ENCODE assay signal across 1 cellular context in the genomic region with DNA sequence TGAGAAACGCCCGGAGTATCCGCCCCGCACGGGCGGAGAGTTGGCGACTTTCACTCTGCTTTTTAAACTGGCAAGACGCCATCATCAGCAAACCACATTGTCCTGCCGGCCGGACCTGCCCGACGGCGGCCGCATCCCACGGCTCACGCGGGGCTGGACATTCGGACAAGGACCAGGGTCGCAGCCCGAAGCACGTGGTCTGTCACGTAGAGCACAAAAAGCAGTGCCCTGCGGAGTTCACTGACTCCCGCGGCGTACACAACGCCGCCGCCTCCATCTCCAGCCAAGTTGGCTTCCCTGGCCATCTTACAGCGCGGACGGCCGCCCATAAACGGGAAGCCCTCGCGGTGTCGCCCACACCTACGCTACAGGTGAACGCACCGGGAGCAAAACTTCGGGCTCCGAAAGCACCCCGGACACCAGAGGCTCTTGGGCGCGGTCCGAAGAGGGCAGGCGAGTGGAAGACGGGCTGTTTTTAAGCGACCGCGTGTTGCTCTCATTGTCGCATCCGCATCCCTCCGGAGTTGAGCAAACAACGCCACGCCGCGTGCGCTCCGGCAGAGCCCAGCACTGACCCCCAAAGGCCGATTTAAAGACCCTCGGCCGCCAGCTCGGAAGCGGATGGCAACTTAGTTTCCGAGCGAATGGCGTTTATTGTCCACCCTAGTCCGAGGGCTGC.
A peak's percentile ranks its signal among the peaks of the same experiment; 100 is the strongest.
TF ChIP-seq lines count a peak whose summit lies in the region.

No MANE protein-coding gene starts in this region.

TF ChIP-seq in K562, 482 proteins besides CTCF, POLR2A, EP300 and RAD21 (continued from another document and continues in another):
- TF ChIP-seq, protein P1, sequence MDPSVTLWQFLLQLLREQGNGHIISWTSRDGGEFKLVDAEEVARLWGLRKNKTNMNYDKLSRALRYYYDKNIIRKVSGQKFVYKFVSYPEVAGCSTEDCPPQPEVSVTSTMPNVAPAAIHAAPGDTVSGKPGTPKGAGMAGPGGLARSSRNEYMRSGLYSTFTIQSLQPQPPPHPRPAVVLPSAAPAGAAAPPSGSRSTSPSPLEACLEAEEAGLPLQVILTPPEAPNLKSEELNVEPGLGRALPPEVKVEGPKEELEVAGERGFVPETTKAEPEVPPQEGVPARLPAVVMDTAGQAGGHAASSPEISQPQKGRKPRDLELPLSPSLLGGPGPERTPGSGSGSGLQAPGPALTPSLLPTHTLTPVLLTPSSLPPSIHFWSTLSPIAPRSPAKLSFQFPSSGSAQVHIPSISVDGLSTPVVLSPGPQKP (CRISPR knock-in tag; IDR thresholded peaks at IDR 0.05), result no peak
- TF ChIP-seq JUND (IDR thresholded peaks at IDR 0.05; ENCODE audit: borderline replicate concordance, low read depth, low read length) (no peak), JUND (tag; IDR thresholded peaks at IDR 0.05; ENCODE audit: borderline replicate concordance, low read depth, low read length) (no peak), CHD1 (IDR thresholded peaks at IDR 0.05; ENCODE audit: low read length) (no peak), SMAD4 (CRISPR knock-in tag; conservative IDR thresholded peaks at IDR 0.05) (no peak), SMC3 (conservative IDR thresholded peaks at IDR 0.05; ENCODE audit: insufficient read depth, low read depth, low read length) (no peak), TBP (optimal IDR thresholded peaks at IDR 0.05; ENCODE audit: low read depth, low read length) (no peak), RBM14 (IDR thresholded peaks at IDR 0.05; ENCODE audit: borderline replicate concordance, insufficient read depth, low read depth, low read length) (peak; percentile 87; the same call in 1 of the 2 replicates), HLTF (IDR thresholded peaks at IDR 0.05) (no peak), KDM4B (IDR thresholded peaks at IDR 0.05; ENCODE audit: borderline replicate concordance in 2 of 2, low read depth in 1 of 2) (0 out of 4 replicates have a peak, but pooled peaks of 1 of the 2 experiments have one; percentile 21), ETV6 (IDR thresholded peaks at IDR 0.05; ENCODE audit: borderline replicate concordance in 1 of 2, low read depth in 2 of 2, low read length in 1 of 2) (no peak), ETV6 (CRISPR knock-in tag; IDR thresholded peaks at IDR 0.05; ENCODE audit: borderline replicate concordance) (no peak), BMI1 (IDR thresholded peaks at IDR 0.05; ENCODE audit: low read length) (no peak), ZNF551 (CRISPR knock-in tag; IDR thresholded peaks at IDR 0.05) (no peak), PTBP1 (IDR thresholded peaks at IDR 0.05; ENCODE audit: low read depth, low read length) (no peak), BDP1 (IDR thresholded peaks at IDR 0.05; ENCODE audit: insufficient read depth, insufficient read length) (no peak), SETDB1 (IDR thresholded peaks at IDR 0.05; ENCODE audit: low read length) (no peak), SLC30A9 (CRISPR knock-in tag; IDR thresholded peaks at IDR 0.05) (no peak), MYBL2 (IDR thresholded peaks at IDR 0.05; ENCODE audit: low read depth) (no peak), MYBL2 (CRISPR knock-in tag; IDR thresholded peaks at IDR 0.05; ENCODE audit: borderline replicate concordance) (no peak; the same call in 1 of the 2 replicates), CHD4 (IDR thresholded peaks at IDR 0.05; ENCODE audit: insufficient read depth, insufficient replicate concordance, low read depth, low read length, poor library complexity, severe bottlenecking) (no peak), POLR3G (IDR thresholded peaks at IDR 0.05; ENCODE audit: extremely low read depth, insufficient read length, insufficient replicate concordance) (no peak), SAFB (IDR thresholded peaks at IDR 0.05; ENCODE audit: borderline replicate concordance, low read depth, low read length) (peak; percentile 27; the same call in 1 of the 2 replicates), ZFPM2 (CRISPR knock-in tag; IDR thresholded peaks at IDR 0.05) (no peak), NR1H2 (CRISPR knock-in tag; IDR thresholded peaks at IDR 0.05) (no peak), PTRF (tag; IDR thresholded peaks at IDR 0.05) (no peak), ZNF408 (CRISPR knock-in tag; IDR thresholded peaks at IDR 0.05; ENCODE audit: low read depth) (no peak), C11orf30 (IDR thresholded peaks at IDR 0.05; ENCODE audit: low read depth) (no peak), NFIX (CRISPR knock-in tag; IDR thresholded peaks at IDR 0.05; ENCODE audit: low read depth) (no peak), U2AF1 (optimal IDR thresholded peaks at IDR 0.05; ENCODE audit: low read depth, low read length) (no peak), JUN (IDR thresholded peaks at IDR 0.05; ENCODE audit: borderline replicate concordance, low read depth, low read length) (no peak), JUN (CRISPR knock-in tag; IDR thresholded peaks at IDR 0.05; ENCODE audit: borderline replicate concordance) (peak; percentile 81)
- TF ChIP-seq, protein P2, sequence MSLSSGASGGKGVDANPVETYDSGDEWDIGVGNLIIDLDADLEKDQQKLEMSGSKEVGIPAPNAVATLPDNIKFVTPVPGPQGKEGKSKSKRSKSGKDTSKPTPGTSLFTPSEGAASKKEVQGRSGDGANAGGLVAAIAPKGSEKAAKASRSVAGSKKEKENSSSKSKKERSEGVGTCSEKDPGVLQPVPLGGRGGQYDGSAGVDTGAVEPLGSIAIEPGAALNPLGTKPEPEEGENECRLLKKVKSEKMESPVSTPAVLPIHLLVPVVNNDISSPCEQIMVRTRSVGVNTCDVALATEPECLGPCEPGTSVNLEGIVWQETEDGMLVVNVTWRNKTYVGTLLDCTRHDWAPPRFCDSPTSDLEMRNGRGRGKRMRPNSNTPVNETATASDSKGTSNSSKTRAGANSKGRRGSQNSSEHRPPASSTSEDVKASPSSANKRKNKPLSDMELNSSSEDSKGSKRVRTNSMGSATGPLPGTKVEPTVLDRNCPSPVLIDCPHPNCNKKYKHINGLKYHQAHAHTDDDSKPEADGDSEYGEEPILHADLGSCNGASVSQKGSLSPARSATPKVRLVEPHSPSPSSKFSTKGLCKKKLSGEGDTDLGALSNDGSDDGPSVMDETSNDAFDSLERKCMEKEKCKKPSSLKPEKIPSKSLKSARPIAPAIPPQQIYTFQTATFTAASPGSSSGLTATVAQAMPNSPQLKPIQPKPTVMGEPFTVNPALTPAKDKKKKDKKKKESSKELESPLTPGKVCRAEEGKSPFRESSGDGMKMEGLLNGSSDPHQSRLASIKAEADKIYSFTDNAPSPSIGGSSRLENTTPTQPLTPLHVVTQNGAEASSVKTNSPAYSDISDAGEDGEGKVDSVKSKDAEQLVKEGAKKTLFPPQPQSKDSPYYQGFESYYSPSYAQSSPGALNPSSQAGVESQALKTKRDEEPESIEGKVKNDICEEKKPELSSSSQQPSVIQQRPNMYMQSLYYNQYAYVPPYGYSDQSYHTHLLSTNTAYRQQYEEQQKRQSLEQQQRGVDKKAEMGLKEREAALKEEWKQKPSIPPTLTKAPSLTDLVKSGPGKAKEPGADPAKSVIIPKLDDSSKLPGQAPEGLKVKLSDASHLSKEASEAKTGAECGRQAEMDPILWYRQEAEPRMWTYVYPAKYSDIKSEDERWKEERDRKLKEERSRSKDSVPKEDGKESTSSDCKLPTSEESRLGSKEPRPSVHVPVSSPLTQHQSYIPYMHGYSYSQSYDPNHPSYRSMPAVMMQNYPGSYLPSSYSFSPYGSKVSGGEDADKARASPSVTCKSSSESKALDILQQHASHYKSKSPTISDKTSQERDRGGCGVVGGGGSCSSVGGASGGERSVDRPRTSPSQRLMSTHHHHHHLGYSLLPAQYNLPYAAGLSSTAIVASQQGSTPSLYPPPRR (CRISPR knock-in tag; IDR thresholded peaks at IDR 0.05; ENCODE audit: borderline replicate concordance), result no peak
- TF ChIP-seq, protein P3, sequence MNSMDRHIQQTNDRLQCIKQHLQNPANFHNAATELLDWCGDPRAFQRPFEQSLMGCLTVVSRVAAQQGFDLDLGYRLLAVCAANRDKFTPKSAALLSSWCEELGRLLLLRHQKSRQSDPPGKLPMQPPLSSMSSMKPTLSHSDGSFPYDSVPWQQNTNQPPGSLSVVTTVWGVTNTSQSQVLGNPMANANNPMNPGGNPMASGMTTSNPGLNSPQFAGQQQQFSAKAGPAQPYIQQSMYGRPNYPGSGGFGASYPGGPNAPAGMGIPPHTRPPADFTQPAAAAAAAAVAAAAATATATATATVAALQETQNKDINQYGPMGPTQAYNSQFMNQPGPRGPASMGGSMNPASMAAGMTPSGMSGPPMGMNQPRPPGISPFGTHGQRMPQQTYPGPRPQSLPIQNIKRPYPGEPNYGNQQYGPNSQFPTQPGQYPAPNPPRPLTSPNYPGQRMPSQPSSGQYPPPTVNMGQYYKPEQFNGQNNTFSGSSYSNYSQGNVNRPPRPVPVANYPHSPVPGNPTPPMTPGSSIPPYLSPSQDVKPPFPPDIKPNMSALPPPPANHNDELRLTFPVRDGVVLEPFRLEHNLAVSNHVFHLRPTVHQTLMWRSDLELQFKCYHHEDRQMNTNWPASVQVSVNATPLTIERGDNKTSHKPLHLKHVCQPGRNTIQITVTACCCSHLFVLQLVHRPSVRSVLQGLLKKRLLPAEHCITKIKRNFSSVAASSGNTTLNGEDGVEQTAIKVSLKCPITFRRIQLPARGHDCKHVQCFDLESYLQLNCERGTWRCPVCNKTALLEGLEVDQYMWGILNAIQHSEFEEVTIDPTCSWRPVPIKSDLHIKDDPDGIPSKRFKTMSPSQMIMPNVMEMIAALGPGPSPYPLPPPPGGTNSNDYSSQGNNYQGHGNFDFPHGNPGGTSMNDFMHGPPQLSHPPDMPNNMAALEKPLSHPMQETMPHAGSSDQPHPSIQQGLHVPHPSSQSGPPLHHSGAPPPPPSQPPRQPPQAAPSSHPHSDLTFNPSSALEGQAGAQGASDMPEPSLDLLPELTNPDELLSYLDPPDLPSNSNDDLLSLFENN (IDR thresholded peaks at IDR 0.05; ENCODE audit: low read depth in 2 of 2, low read length in 2 of 2), result no peak
- TF ChIP-seq, protein P4, sequence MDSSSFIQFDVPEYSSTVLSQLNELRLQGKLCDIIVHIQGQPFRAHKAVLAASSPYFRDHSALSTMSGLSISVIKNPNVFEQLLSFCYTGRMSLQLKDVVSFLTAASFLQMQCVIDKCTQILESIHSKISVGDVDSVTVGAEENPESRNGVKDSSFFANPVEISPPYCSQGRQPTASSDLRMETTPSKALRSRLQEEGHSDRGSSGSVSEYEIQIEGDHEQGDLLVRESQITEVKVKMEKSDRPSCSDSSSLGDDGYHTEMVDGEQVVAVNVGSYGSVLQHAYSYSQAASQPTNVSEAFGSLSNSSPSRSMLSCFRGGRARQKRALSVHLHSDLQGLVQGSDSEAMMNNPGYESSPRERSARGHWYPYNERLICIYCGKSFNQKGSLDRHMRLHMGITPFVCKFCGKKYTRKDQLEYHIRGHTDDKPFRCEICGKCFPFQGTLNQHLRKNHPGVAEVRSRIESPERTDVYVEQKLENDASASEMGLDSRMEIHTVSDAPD (CRISPR knock-in tag; IDR thresholded peaks at IDR 0.05), result no peak
- TF ChIP-seq, protein P5, sequence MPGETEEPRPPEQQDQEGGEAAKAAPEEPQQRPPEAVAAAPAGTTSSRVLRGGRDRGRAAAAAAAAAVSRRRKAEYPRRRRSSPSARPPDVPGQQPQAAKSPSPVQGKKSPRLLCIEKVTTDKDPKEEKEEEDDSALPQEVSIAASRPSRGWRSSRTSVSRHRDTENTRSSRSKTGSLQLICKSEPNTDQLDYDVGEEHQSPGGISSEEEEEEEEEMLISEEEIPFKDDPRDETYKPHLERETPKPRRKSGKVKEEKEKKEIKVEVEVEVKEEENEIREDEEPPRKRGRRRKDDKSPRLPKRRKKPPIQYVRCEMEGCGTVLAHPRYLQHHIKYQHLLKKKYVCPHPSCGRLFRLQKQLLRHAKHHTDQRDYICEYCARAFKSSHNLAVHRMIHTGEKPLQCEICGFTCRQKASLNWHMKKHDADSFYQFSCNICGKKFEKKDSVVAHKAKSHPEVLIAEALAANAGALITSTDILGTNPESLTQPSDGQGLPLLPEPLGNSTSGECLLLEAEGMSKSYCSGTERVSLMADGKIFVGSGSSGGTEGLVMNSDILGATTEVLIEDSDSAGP (CRISPR knock-in tag; IDR thresholded peaks at IDR 0.05), result 0 out of 2 replicates have a peak, but pooled peaks have one; percentile 39
- TF ChIP-seq, protein P6, sequence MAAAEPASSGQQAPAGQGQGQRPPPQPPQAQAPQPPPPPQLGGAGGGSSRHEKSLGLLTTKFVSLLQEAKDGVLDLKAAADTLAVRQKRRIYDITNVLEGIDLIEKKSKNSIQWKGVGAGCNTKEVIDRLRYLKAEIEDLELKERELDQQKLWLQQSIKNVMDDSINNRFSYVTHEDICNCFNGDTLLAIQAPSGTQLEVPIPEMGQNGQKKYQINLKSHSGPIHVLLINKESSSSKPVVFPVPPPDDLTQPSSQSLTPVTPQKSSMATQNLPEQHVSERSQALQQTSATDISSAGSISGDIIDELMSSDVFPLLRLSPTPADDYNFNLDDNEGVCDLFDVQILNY (CRISPR knock-in tag; IDR thresholded peaks at IDR 0.05), result peak; percentile 48; the same call in 1 of the 2 replicates
- TF ChIP-seq, protein P7, sequence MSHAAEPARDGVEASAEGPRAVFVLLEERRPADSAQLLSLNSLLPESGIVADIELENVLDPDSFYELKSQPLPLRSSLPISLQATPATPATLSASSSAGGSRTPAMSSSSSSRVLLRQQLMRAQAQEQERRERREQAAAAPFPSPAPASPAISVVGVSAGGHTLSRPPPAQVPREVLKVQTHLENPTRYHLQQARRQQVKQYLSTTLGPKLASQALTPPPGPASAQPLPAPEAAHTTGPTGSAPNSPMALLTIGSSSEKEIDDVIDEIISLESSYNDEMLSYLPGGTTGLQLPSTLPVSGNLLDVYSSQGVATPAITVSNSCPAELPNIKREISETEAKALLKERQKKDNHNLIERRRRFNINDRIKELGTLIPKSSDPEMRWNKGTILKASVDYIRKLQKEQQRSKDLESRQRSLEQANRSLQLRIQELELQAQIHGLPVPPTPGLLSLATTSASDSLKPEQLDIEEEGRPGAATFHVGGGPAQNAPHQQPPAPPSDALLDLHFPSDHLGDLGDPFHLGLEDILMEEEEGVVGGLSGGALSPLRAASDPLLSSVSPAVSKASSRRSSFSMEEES (CRISPR knock-in tag; IDR thresholded peaks at IDR 0.05), result no peak
- TF ChIP-seq, protein P8, sequence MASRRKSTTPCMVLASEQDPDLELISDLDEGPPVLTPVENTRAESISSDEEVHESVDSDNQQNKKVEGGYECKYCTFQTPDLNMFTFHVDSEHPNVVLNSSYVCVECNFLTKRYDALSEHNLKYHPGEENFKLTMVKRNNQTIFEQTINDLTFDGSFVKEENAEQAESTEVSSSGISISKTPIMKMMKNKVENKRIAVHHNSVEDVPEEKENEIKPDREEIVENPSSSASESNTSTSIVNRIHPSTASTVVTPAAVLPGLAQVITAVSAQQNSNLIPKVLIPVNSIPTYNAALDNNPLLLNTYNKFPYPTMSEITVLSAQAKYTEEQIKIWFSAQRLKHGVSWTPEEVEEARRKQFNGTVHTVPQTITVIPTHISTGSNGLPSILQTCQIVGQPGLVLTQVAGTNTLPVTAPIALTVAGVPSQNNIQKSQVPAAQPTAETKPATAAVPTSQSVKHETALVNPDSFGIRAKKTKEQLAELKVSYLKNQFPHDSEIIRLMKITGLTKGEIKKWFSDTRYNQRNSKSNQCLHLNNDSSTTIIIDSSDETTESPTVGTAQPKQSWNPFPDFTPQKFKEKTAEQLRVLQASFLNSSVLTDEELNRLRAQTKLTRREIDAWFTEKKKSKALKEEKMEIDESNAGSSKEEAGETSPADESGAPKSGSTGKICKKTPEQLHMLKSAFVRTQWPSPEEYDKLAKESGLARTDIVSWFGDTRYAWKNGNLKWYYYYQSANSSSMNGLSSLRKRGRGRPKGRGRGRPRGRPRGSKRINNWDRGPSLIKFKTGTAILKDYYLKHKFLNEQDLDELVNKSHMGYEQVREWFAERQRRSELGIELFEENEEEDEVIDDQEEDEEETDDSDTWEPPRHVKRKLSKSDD (conservative IDR thresholded peaks at IDR 0.05; ENCODE audit: low read length), result no peak
- TF ChIP-seq, protein P9, sequence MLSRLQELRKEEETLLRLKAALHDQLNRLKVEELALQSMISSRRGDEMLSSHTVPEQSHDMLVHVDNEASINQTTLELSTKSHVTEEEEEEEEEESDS (CRISPR knock-in tag; IDR thresholded peaks at IDR 0.05), result no peak
